8 cellular contexts compared by ENCODE assay signal in the genomic region with DNA sequence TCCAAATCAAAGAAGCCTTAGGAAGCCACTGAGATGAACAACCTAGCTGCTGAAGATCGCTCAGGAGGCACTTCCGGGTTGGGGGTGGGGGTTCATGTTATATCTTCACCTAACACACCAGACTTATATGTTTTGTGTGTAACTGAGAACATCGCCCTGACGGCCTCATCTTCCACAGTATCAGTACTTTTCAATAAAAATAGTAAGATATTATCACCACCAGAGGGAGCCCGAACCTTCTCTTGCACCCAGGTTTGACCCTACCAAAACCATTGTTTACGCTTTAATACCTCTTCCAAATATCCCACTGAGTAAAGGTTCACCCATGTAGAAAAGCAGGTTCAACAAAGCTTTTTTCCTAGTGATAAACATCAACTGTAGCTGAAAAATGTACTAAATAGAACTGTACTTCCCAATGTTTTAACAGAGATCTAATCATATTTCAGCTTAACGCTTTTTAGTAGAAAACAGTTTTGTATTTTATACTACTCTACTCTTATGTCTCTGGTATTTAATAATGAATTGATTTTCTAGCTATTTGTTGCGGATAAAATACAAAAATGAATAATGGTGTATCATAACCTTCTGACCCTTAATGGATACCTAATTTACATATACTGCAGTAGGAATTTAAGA.
DNase-seq lines count a peak whose midpoint lies in the region; ATAC-seq and TF ChIP-seq lines count a peak whose summit lies in the region.

No MANE protein-coding gene starts in this region.

- peak; percentile 62 for TF ChIP-seq CTCF in CD8-positive, alpha-beta T cell (IDR thresholded peaks at IDR 0.05)
- no peak for TF ChIP-seq CTCF in activated B cell treated with CpG ODN at 0.5 μM for 24 hours (IDR thresholded peaks at IDR 0.05)
- peak in 1 of 3 donors; percentile 34 for TF ChIP-seq CTCF in omental fat pad (IDR thresholded peaks at IDR 0.05)

- CTCF ChIA-PET in CD8-positive, alpha-beta T cell (lab: Charles Lee): interaction anchor here (0.6 to 3.7 kb wide), 8 partner anchors 9 to 674 kb away, joined by 3 to 21 read pairs (median 4); no protein-coding TSS in a partner anchor
- CTCF ChIA-PET in activated B cell treated with CpG ODN at 0.5 μM for 24 hours (lab: Charles Lee): interaction anchor here (0.7 to 5.2 kb wide), 19 partner anchors 9 to 1017 kb away, joined by 3 to 94 read pairs (median 4); partner anchors contain the start of gene EPB41L4A

- H3K27ac Mint-ChIP-seq in CD8-positive, alpha-beta T cell: no peak overlapping the region
- no peak overlapping the region for H3K27ac Mint-ChIP-seq in activated B cell treated with CpG ODN at 0.5 μM for 24 hours
- no peak overlapping the region for H3K27ac Mint-ChIP-seq in activated T-helper 1 cell treated with anti-CD3 and anti-CD28 coated beads, Interleukin-12 subunit alpha, Interleukin-12 subunit beta, Interleukin-2, Interleukin-4 antibody, amounts not matched to agents 30 ng/mL and 10 ng/mL and 1 ng/mL, durations not matched to agents 14 hours and 24 hours and 36 hours

- no peaks in the 10 kb centered on the region for H3K27me3 ChIP-seq in CD8-positive, alpha-beta T cell (ENCODE audit: insufficient read depth, low read length)

- POLR2A ChIA-PET in CD8-positive, alpha-beta T cell (lab: Charles Lee): no interaction called here
- POLR2A ChIA-PET in activated B cell treated with CpG ODN at 0.5 μM for 24 hours (lab: Charles Lee): interaction anchor here (1.2 kb wide), 2 partner anchors 14 to 245 kb away, joined by 3 to 5 read pairs; no protein-coding TSS in a partner anchor

- peak in 3 of 7 experiments; percentile 4 to 28 (median 13) for DNase-seq in CD8-positive, alpha-beta T cell
- DNase-seq in NCI-H2107 treated with DMSO at 0.1 percent for 48 hours (lab: John Stamatoyannopoulos, UW; ENCODE audit: unreplicated experiment) (peak; percentile 13), activated B cell treated with CpG ODN at 0.5 μM for 24 hours (no peak), fibroblast of the conjunctiva (ENCODE audit: low read depth) (peak; percentile 32), omental fat pad (ENCODE audit: low spot score) (no peak)
- DNase-seq in activated T-helper 1 cell treated with anti-CD3 and anti-CD28 coated beads, Interleukin-12 subunit alpha, Interleukin-12 subunit beta, Interleukin-2, Interleukin-4 antibody, amounts not matched to agents 30 ng/mL and 10 ng/mL and 1 ng/mL, durations not matched to agents 14 hours and 24 hours and 36 hours (ENCODE audit: low spot score): no peak

- intact Hi-C loops in CD8-positive, alpha-beta T cell (cut with DNase I, micrococcal nuclease): loop anchor here (1.0 to 10.0 kb wide), 3 partner anchors 582 to 1432 kb away; no protein-coding TSS in a partner anchor
- intact Hi-C loops in activated B cell treated with CpG ODN at 0.5 μM for 24 hours (cut with micrococcal nuclease): loop anchor here (1.0 to 2.0 kb wide), 6 partner anchors 245 to 1432 kb away; no protein-coding TSS in a partner anchor
- intact Hi-C loops in activated T-helper 1 cell treated with anti-CD3 and anti-CD28 coated beads, Interleukin-12 subunit alpha, Interleukin-12 subunit beta, Interleukin-2, Interleukin-4 antibody, amounts not matched to agents 30 ng/mL and 10 ng/mL and 1 ng/mL, durations not matched to agents 14 hours and 24 hours and 36 hours (cut with micrococcal nuclease): loop anchor here (1.0 to 2.0 kb wide), 5 partner anchors 11 to 1431 kb away; no protein-coding TSS in a partner anchor

- H3K9me3 ChIP-seq in CD8-positive, alpha-beta T cell (ENCODE audit: low read length): no peaks in the 10 kb centered on the region

- no peaks in the 10 kb centered on the region for H3K36me3 ChIP-seq in CD8-positive, alpha-beta T cell (ENCODE audit: insufficient read depth, low read length)

- no peak overlapping the region for H3K27ac ChIP-seq in CD8-positive, alpha-beta T cell (ENCODE audit: low read depth, low read length)

- no peak overlapping the region for H3K4me3 ChIP-seq in CD8-positive, alpha-beta T cell (ENCODE audit: low read depth, low read length)

- H3K4me1 ChIP-seq in CD8-positive, alpha-beta T cell (ENCODE audit: insufficient read depth, low read length): no peaks in the 10 kb centered on the region

- no peak overlapping the region for H3K4me3 Mint-ChIP-seq in CD8-positive, alpha-beta T cell
- no peak overlapping the region for H3K4me3 Mint-ChIP-seq in activated B cell treated with CpG ODN at 0.5 μM for 24 hours
- H3K4me3 Mint-ChIP-seq in activated T-helper 1 cell treated with anti-CD3 and anti-CD28 coated beads, Interleukin-12 subunit alpha, Interleukin-12 subunit beta, Interleukin-2, Interleukin-4 antibody, amounts not matched to agents 30 ng/mL and 10 ng/mL and 1 ng/mL, durations not matched to agents 14 hours and 24 hours and 36 hours: no peak overlapping the region

- no peaks in the 10 kb centered on the region for H3K9me3 Mint-ChIP-seq in CD8-positive, alpha-beta T cell
- no peaks in the 10 kb centered on the region for H3K9me3 Mint-ChIP-seq in activated B cell treated with CpG ODN at 0.5 μM for 24 hours
- H3K9me3 Mint-ChIP-seq in activated T-helper 1 cell treated with anti-CD3 and anti-CD28 coated beads, Interleukin-12 subunit alpha, Interleukin-12 subunit beta, Interleukin-2, Interleukin-4 antibody, amounts not matched to agents 30 ng/mL and 10 ng/mL and 1 ng/mL, durations not matched to agents 14 hours and 24 hours and 36 hours: no peaks in the 10 kb centered on the region

- H3K36me3 Mint-ChIP-seq in CD8-positive, alpha-beta T cell: no peaks in the 10 kb centered on the region
- no peaks in the 10 kb centered on the region for H3K36me3 Mint-ChIP-seq in activated B cell treated with CpG ODN at 0.5 μM for 24 hours (ENCODE audit: low read depth)
- no peaks in the 10 kb centered on the region for H3K36me3 Mint-ChIP-seq in activated T-helper 1 cell treated with anti-CD3 and anti-CD28 coated beads, Interleukin-12 subunit alpha, Interleukin-12 subunit beta, Interleukin-2, Interleukin-4 antibody, amounts not matched to agents 30 ng/mL and 10 ng/mL and 1 ng/mL, durations not matched to agents 14 hours and 24 hours and 36 hours (ENCODE audit: low read depth)

- peak; percentile 56 for ATAC-seq in CD8-positive, alpha-beta T cell
- ATAC-seq in GM18868 (IDR thresholded peaks at IDR 0.05; ENCODE audit: unreplicated experiment) (peak; percentile 92), HG03066 (IDR thresholded peaks at IDR 0.05; ENCODE audit: low read depth, unreplicated experiment) (peak; percentile 86), activated B cell treated with CpG ODN at 0.5 μM for 24 hours (ENCODE audit: low read depth) (peak; percentile 73), omental fat pad (ENCODE audit: low FRiP score) (peak; percentile 81)

- H3K27me3 Mint-ChIP-seq in CD8-positive, alpha-beta T cell (ENCODE audit: low read depth): peaks cover 13% of the 10 kb centered on the region
- H3K27me3 Mint-ChIP-seq in activated B cell treated with CpG ODN at 0.5 μM for 24 hours: no peaks in the 10 kb centered on the region
- H3K27me3 Mint-ChIP-seq in activated T-helper 1 cell treated with anti-CD3 and anti-CD28 coated beads, Interleukin-12 subunit alpha, Interleukin-12 subunit beta, Interleukin-2, Interleukin-4 antibody, amounts not matched to agents 30 ng/mL and 10 ng/mL and 1 ng/mL, durations not matched to agents 14 hours and 24 hours and 36 hours (ENCODE audit: insufficient read depth): peaks cover 19% of the 10 kb centered on the region

- H3K4me1 Mint-ChIP-seq in CD8-positive, alpha-beta T cell (ENCODE audit: low read depth): peaks cover 4% of the 10 kb centered on the region
- peaks cover 4% of the 10 kb centered on the region for H3K4me1 Mint-ChIP-seq in activated B cell treated with CpG ODN at 0.5 μM for 24 hours
- H3K4me1 Mint-ChIP-seq in activated T-helper 1 cell treated with anti-CD3 and anti-CD28 coated beads, Interleukin-12 subunit alpha, Interleukin-12 subunit beta, Interleukin-2, Interleukin-4 antibody, amounts not matched to agents 30 ng/mL and 10 ng/mL and 1 ng/mL, durations not matched to agents 14 hours and 24 hours and 36 hours (ENCODE audit: low read depth): no peaks in the 10 kb centered on the region

Comparison
In these comparisons a context has a peak if more than half of its experiments do, and no peak if none do; other contexts are left out.
1. DNase-seq: peak in NCI-H2107 treated with DMSO at 0.1 percent for 48 hours (single experiment) and fibroblast of the conjunctiva (single experiment); none in activated B cell treated with CpG ODN at 0.5 μM for 24 hours (single experiment), omental fat pad (single experiment) and activated T-helper 1 cell treated with anti-CD3 and anti-CD28 coated beads, Interleukin-12 subunit alpha, Interleukin-12 subunit beta, Interleukin-2, Interleukin-4 antibody, amounts not matched to agents 30 ng/mL and 10 ng/mL and 1 ng/mL, durations not matched to agents 14 hours and 24 hours and 36 hours (single experiment).
2. Peak in every context shown above with its lines, with median percentiles within 50 percentile points of each other: ATAC-seq.